1 cellular context compared by ENCODE assay signal in genomic region chr1:150621497-150622113, GRCh38.
TF ChIP-seq lines count a peak whose summit lies in the region.

No MANE protein-coding gene starts in this region.

TF ChIP-seq in GM12878, 131 proteins besides CTCF, POLR2A, EP300 and RAD21 (continues in another document):
- TF ChIP-seq, protein P1, sequence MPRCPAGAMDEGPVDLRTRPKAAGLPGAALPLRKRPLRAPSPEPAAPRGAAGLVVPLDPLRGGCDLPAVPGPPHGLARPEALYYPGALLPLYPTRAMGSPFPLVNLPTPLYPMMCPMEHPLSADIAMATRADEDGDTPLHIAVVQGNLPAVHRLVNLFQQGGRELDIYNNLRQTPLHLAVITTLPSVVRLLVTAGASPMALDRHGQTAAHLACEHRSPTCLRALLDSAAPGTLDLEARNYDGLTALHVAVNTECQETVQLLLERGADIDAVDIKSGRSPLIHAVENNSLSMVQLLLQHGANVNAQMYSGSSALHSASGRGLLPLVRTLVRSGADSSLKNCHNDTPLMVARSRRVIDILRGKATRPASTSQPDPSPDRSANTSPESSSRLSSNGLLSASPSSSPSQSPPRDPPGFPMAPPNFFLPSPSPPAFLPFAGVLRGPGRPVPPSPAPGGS (IDR thresholded peaks at IDR 0.05; ENCODE audit: borderline replicate concordance, insufficient read depth, low read depth, low read length, poor library complexity, severe bottlenecking), result no peak
- no peak for TF ChIP-seq CREB1 (IDR thresholded peaks at IDR 0.05; ENCODE audit: low read depth)
- TF ChIP-seq ZNF622 (IDR thresholded peaks at IDR 0.05), result no peak
- no peak for TF ChIP-seq POLR2AphosphoS5 (IDR thresholded peaks at IDR 0.05; ENCODE audit: low read length)
- TF ChIP-seq E2F8 (IDR thresholded peaks at IDR 0.05; ENCODE audit: low read depth, partially characterized antibody), result no peak
- TF ChIP-seq E4F1 (IDR thresholded peaks at IDR 0.05; ENCODE audit: borderline replicate concordance, partially characterized antibody), result no peak
- no peak for TF ChIP-seq BHLHE40 (IDR thresholded peaks at IDR 0.05; ENCODE audit: borderline replicate concordance in 1 of 2, low read depth in 2 of 2, low read length in 1 of 2)
- no peak for TF ChIP-seq MXI1 (IDR thresholded peaks at IDR 0.05; ENCODE audit: low read depth, low read length)
- TF ChIP-seq BMI1 (IDR thresholded peaks at IDR 0.05; ENCODE audit: borderline replicate concordance), result no peak
- no peak for TF ChIP-seq ATF7 (IDR thresholded peaks at IDR 0.05; ENCODE audit: low read depth)
- TF ChIP-seq NBN (IDR thresholded peaks at IDR 0.05), result 0 out of 2 replicates have a peak, but pooled peaks have one; percentile 27
- TF ChIP-seq FOS (IDR thresholded peaks at IDR 0.05; ENCODE audit: borderline replicate concordance, extremely low read depth, insufficient read length), result no peak
- TF ChIP-seq, protein P2, sequence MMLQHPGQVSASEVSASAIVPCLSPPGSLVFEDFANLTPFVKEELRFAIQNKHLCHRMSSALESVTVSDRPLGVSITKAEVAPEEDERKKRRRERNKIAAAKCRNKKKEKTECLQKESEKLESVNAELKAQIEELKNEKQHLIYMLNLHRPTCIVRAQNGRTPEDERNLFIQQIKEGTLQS (IDR thresholded peaks at IDR 0.05; ENCODE audit: borderline replicate concordance, extremely low read depth, low read depth, low read length), result no peak
- TF ChIP-seq BCLAF1 (IDR thresholded peaks at IDR 0.05), result no peak
- TF ChIP-seq ZNF217 (IDR thresholded peaks at IDR 0.05), result no peak
- no peak for TF ChIP-seq ZSCAN29 (IDR thresholded peaks at IDR 0.05)
- TF ChIP-seq KDM1A (IDR thresholded peaks at IDR 0.05; ENCODE audit: borderline replicate concordance), result no peak
- TF ChIP-seq, protein P3, sequence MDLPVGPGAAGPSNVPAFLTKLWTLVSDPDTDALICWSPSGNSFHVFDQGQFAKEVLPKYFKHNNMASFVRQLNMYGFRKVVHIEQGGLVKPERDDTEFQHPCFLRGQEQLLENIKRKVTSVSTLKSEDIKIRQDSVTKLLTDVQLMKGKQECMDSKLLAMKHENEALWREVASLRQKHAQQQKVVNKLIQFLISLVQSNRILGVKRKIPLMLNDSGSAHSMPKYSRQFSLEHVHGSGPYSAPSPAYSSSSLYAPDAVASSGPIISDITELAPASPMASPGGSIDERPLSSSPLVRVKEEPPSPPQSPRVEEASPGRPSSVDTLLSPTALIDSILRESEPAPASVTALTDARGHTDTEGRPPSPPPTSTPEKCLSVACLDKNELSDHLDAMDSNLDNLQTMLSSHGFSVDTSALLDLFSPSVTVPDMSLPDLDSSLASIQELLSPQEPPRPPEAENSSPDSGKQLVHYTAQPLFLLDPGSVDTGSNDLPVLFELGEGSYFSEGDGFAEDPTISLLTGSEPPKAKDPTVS (IDR thresholded peaks at IDR 0.05; ENCODE audit: low read depth, low read length), result no peak; the same call in 1 of the 2 replicates
- TF ChIP-seq STAT3 (IDR thresholded peaks at IDR 0.05; ENCODE audit: low read depth, low read length), result no peak
- TF ChIP-seq WRNIP1 (IDR thresholded peaks at IDR 0.05; ENCODE audit: borderline replicate concordance, low read depth, low read length), result no peak
- no peak for TF ChIP-seq TCF3 (IDR thresholded peaks at IDR 0.05; ENCODE audit: borderline replicate concordance, insufficient read depth, low read depth, low read length)
- no peak for TF ChIP-seq BCL11A (IDR thresholded peaks at IDR 0.05; ENCODE audit: low read depth, low read length)
- TF ChIP-seq CHD1 (IDR thresholded peaks at IDR 0.05; ENCODE audit: low read depth, low read length), result no peak
- no peak for TF ChIP-seq SPI1 (IDR thresholded peaks at IDR 0.05; ENCODE audit: borderline replicate concordance, insufficient read depth, low read depth, low read length)
- peak; percentile 30 for TF ChIP-seq SKIL (IDR thresholded peaks at IDR 0.05; ENCODE audit: low read depth, poor library complexity, severe bottlenecking)
- no peak for TF ChIP-seq KAT2A (conservative IDR thresholded peaks at IDR 0.05; ENCODE audit: control insufficient read depth, low read depth, low read length)
- TF ChIP-seq HDAC6 (IDR thresholded peaks at IDR 0.05; ENCODE audit: unreplicated experiment), result no peak
- TF ChIP-seq MEF2B (IDR thresholded peaks at IDR 0.05; ENCODE audit: partially characterized antibody, poor library complexity, severe bottlenecking), result no peak
- 0 out of 2 replicates have a peak, but pooled peaks have one; percentile 57 for TF ChIP-seq NFIC (IDR thresholded peaks at IDR 0.05; ENCODE audit: low read depth, low read length)
- TF ChIP-seq ZBTB40 (IDR thresholded peaks at IDR 0.05; ENCODE audit: borderline replicate concordance), result no peak
- TF ChIP-seq, protein P4, sequence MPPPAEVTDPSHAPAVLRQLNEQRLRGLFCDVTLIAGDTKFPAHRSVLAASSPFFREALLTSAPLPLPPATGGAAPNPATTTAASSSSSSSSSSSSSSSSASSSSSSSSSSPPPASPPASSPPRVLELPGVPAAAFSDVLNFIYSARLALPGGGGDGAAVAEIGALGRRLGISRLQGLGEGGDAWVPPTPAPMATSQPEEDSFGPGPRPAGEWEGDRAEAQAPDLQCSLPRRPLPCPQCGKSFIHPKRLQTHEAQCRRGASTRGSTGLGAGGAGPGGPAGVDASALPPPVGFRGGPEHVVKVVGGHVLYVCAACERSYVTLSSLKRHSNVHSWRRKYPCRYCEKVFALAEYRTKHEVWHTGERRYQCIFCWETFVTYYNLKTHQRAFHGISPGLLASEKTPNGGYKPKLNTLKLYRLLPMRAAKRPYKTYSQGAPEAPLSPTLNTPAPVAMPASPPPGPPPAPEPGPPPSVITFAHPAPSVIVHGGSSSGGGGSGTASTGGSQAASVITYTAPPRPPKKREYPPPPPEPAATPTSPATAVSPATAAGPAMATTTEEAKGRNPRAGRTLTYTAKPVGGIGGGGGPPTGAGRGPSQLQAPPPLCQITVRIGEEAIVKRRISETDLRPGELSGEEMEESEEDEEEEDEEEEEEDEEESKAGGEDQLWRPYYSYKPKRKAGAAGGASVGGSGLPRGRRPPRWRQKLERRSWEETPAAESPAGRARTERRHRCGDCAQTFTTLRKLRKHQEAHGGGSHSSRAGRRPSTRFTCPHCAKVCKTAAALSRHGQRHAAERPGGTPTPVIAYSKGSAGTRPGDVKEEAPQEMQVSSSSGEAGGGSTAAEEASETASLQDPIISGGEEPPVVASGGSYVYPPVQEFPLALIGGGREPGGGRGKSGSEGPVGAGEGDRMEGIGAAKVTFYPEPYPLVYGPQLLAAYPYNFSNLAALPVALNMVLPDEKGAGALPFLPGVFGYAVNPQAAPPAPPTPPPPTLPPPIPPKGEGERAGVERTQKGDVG (CRISPR knock-in tag; IDR thresholded peaks at IDR 0.05), result no peak
- 0 out of 2 replicates have a peak, but pooled peaks have one; percentile 53 for TF ChIP-seq SMARCA5 (IDR thresholded peaks at IDR 0.05)
- no peak for TF ChIP-seq ZNF384 (IDR thresholded peaks at IDR 0.05; ENCODE audit: borderline replicate concordance, low read depth, low read length)
- TF ChIP-seq SIN3A (IDR thresholded peaks at IDR 0.05; ENCODE audit: low read depth, low read length), result no peak
- TF ChIP-seq DPF2 (IDR thresholded peaks at IDR 0.05), result no peak
- no peak for TF ChIP-seq NR2F1 (conservative IDR thresholded peaks at IDR 0.05)
- TF ChIP-seq EZH2 (IDR thresholded peaks at IDR 0.05; ENCODE audit: borderline replicate concordance, control insufficient read depth, low read depth, low read length), result no peak
- TF ChIP-seq SMC3 (IDR thresholded peaks at IDR 0.05; ENCODE audit: borderline replicate concordance, low read length), result peak; percentile 77
- no peak for TF ChIP-seq TAF1 (IDR thresholded peaks at IDR 0.05; ENCODE audit: borderline replicate concordance, low read depth, low read length)
- peak; percentile 32; the same call in 1 of the 2 replicates for TF ChIP-seq IKZF1 (conservative IDR thresholded peaks at IDR 0.05)
